8 cellular contexts compared by ENCODE assay signal in genomic region chr13:19864018-19864338, GRCh38. TPM values are rescaled to one million over a fixed set of nuclear protein-coding genes. Genes with fewer than 3 reads are reported as not detected.
DNase-seq lines count a peak whose midpoint lies in the region; ATAC-seq and TF ChIP-seq lines count a peak whose summit lies in the region.

No MANE protein-coding gene starts in this region.

- in situ Hi-C loops in gastrocnemius medialis (cut with MboI; ENCODE audit: low sequenced_read_pairs in 4 of 4) = loop anchor here in 2 of 4 donors (10.0 to 25.0 kb wide), 4 partner anchors 89 to 229 kb away; partner anchors contain the start of genes MPHOSPH8 (in 2 of the 2) and ZMYM2 (in 1 of the 2)

- ATAC-seq in GM19468 (IDR thresholded peaks at IDR 0.05; ENCODE audit: extremely low read depth, unreplicated experiment) = peak; percentile 3
- peak; percentile 31 for ATAC-seq in HG03571 (IDR thresholded peaks at IDR 0.05; ENCODE audit: unreplicated experiment)
- peak; percentile 45 to 48 for ATAC-seq in gastrocnemius medialis

- H3K27me3 ChIP-seq in SJCRH30 = no peaks in the 10 kb centered on the region
- H3K27me3 ChIP-seq in gastrocnemius medialis = no peaks in the 10 kb centered on the region

- no peaks in the 10 kb centered on the region for H3K9me3 ChIP-seq in SJCRH30 (replicated peaks)
- H3K9me3 ChIP-seq in gastrocnemius medialis = no peaks in the 10 kb centered on the region

- peak overlapping the region; percentile 76 for H3K27ac ChIP-seq in SJCRH30
- peak overlapping the region; percentile 96 for H3K27ac ChIP-seq in angular gyrus (ENCODE audit: low read depth, low read length)
- H3K27ac ChIP-seq in gastrocnemius medialis = peak overlapping the region; percentile 89 to 98 (median 92)

- no peak for TF ChIP-seq CTCF in gastrocnemius medialis (IDR thresholded peaks at IDR 0.05 in 4 of 5, conservative IDR thresholded peaks at IDR 0.05 in 1 of 5)

- H3K4me1 ChIP-seq in SJCRH30 (peaks cover 6% of the 10 kb centered on the region), gastrocnemius medialis (peaks cover 16 to 17% of the 10 kb centered on the region in 2 donors)

- H3K36me3 ChIP-seq in SJCRH30 (no peaks in the 10 kb centered on the region), gastrocnemius medialis (no peaks in the 10 kb centered on the region)

- intact Hi-C loops in gastrocnemius medialis (cut with DNase I; ENCODE audit: low total_unique reads) = loop anchor here (2.0 kb wide), 1 partner anchor 231 kb away; the partner anchor contains the start of gene MPHOSPH8

- no peak for TF ChIP-seq POLR2A in gastrocnemius medialis (IDR thresholded peaks at IDR 0.05)

- DNase-seq in DMS79 (lab: John Stamatoyannopoulos, UW) = peak; percentile 19
- no peak for DNase-seq in SJCRH30
- DNase-seq in hepatic stellate cell (ENCODE audit: low spot score) = peak; percentile 68
- peak; percentile 8 to 52 for DNase-seq in gastrocnemius medialis
- no peak for DNase-seq in central memory CD4-positive, alpha-beta T cell

- H3K4me3 ChIP-seq in SJCRH30 = peak overlapping the region; percentile 76
- peak overlapping the region; percentile 80 to 92 (median 81) for H3K4me3 ChIP-seq in gastrocnemius medialis

RNA-seq across cellular contexts. Expression of gene ZMYM5, which starts 0.5 kb away (rescaled TPM):
- total RNA-seq in SJCRH30 (2014; rRNA removed; shearing (Covaris generic)) = 14.1 and 18.7 TPM in 2 replicates
- total RNA-seq in gastrocnemius medialis = 10 to 100 TPM in 2 of 4 donors, 1 to 10 TPM in 2; 7.8 to 13.8 (median 10.2) TPM

Comparison
In these comparisons a context has a peak if more than half of its experiments do, and no peak if none do; other contexts are left out.
1. DNase-seq: peak in DMS79 (single experiment), hepatic stellate cell (single experiment) and gastrocnemius medialis (2 of 2); none in SJCRH30 (0 of 2) and central memory CD4-positive, alpha-beta T cell (single experiment).
2. Peak in every context shown above with its lines, with median percentiles within 50 percentile points of each other: ATAC-seq and H3K27ac ChIP-seq.